30 cellular contexts compared by ENCODE assay signal in the genomic region with DNA sequence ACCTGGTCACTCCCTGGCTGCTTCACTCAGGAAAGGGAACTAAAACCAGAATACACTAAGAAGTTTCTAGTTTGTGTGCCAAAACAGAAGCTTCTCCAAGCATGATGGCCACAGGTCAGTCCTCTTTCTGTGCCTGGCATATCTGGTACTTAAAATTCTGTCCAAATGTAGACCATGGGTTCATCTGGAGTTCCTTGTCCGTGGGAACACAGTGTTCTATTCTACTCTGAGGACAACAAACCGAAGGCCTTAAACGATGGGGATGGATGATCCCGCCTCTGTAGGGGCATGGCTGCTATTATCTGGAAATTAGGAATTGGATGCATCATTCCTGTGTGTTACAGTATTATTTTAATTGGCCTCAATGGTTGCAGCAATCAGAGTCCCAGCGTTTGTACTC. TPM values are rescaled to one million over a fixed set of nuclear protein-coding genes. Genes with fewer than 3 reads are reported as not detected.
"Had no signal": no experiment of that assay in that cellular context is flagged by ENCODE, and none has a peak within 500 bp of the region (broad histone marks: within the 10 kb centered on the region; RNA-seq: fewer than 3 reads in every experiment).

No MANE protein-coding gene starts in this region.

- ATAC-seq: activated CD8-positive, alpha-beta memory T cell treated with anti-CD3 and anti-CD28 coated beads, Interleukin-2, amount 10 ng/mL, durations not matched to agents 7 days and 5 days; activated CD8-positive, alpha-beta T cell treated with anti-CD3 and anti-CD28 coated beads, Interleukin-2, amount 10 ng/mL, durations not matched to agents 7 days and 5 days; activated naive CD8-positive, alpha-beta T cell treated with anti-CD3 and anti-CD28 coated beads, Interleukin-2, amount 50 U/mL, for 24 hours; body of pancreas; effector memory CD8-positive, alpha-beta T cell; lower lobe of right lung; natural killer cell treated with Interleukin-12 subunit alpha and Interleukin-12 subunit beta and Interleukin-15 and Interleukin-18, amount 100 ng/mL, for 72 hours; stimulated activated memory B cell treated with anti-CD40 and anti-IgM and Interleukin-4, amounts not matched to agents 10 μg/mL and 1 μg/mL and 100 μg/mL, for 72 hours; stimulated activated naive CD8-positive, alpha-beta T cell treated with anti-CD3 and anti-CD28 coated beads, Interleukin-15, amount 100 ng/mL, for 72 hours; WTC11 had no signal

- H3K4me3 ChIP-seq: body of pancreas, gastrocnemius medialis, hepatocyte, lower lobe of right lung, sigmoid colon, transverse colon had no signal

- H3K27ac ChIP-seq: hepatocyte, lower lobe of right lung, neutrophil, sigmoid colon, transverse colon had no signal

- H3K27me3 ChIP-seq: body of pancreas, gastrocnemius medialis, hepatocyte, neutrophil, sigmoid colon, transverse colon had no signal

- H3K9me3 ChIP-seq: body of pancreas, gastrocnemius medialis, lower lobe of right lung, neutrophil, sigmoid colon, transverse colon had no signal

- H3K4me1 ChIP-seq: sigmoid colon had no signal

- H3K36me3 ChIP-seq: neutrophil had no signal

- DNase-seq: activated CD4-positive, alpha-beta T cell treated with anti-CD3 and anti-CD28 coated beads for 1 hour; activated CD8-positive, alpha-beta memory T cell treated with anti-CD3 and anti-CD28 coated beads, Interleukin-2, amount 10 ng/mL, durations not matched to agents 7 days and 5 days; activated CD8-positive, alpha-beta T cell treated with anti-CD3 and anti-CD28 coated beads, Interleukin-2, amount 10 ng/mL, durations not matched to agents 7 days and 5 days; activated naive CD8-positive, alpha-beta T cell treated with anti-CD3 and anti-CD28 coated beads, Interleukin-2, amount 50 U/mL, for 24 hours; activated T-cell treated with anti-CD3 and anti-CD28 coated beads, Interleukin-2, amount 50 U/mL, for 48 hours; anterior cingulate cortex; body of pancreas; caudate nucleus; cortex of kidney; effector memory CD8-positive, alpha-beta T cell; erythroblast; gastrocnemius medialis; glutamatergic neuron; islet precursor cell; lower lobe of right lung; mesendoderm; sigmoid colon; small intestine; stimulated activated CD4-positive, alpha-beta T cell treated with anti-CD3 and anti-CD28 coated beads, Interleukin-1b, Interleukin-23, amount 100 ng/mL, for 48 hours; stimulated activated CD4-positive, alpha-beta T cell treated with anti-CD3 and anti-CD28 coated beads, Interleukin-4, amount 100 ng/mL, for 4 hours; stimulated activated CD8-positive, alpha-beta memory T cell treated with anti-CD3 and anti-CD28 coated beads, Interleukin-4, amount 100 ng/mL, for 48 hours; stimulated activated naive CD8-positive, alpha-beta T cell treated with anti-CD3 and anti-CD28 coated beads, Interleukin-15, amount 100 ng/mL, for 72 hours; T-helper 2 cell; transverse colon had no signal

RNA-seq across cellular contexts. Expression of gene PIH1D2, which starts 54.8 kb away (rescaled TPM):
- total RNA-seq: mononuclear cell had no signal
